ENCODE assay signal across 21 cellular contexts in genomic region chr12:122544537-122544936, GRCh38.
"Had no signal": no experiment of that assay in that cellular context is flagged by ENCODE, and none has a peak within 500 bp of the region (broad histone marks: within the 10 kb centered on the region; RNA-seq: fewer than 3 reads in every experiment).

No MANE protein-coding gene starts in this region.

- DNase-seq: activated CD4-positive, alpha-beta T cell treated with anti-CD3 and anti-CD28 coated beads, Interleukin-2, amount 10 ng/mL, durations not matched to agents 24 days and 14 days; activated CD8-positive, alpha-beta memory T cell treated with anti-CD3 and anti-CD28 coated beads, Interleukin-2, amount 10 ng/mL, durations not matched to agents 7 days and 5 days; activated CD8-positive, alpha-beta T cell treated with anti-CD3 and anti-CD28 coated beads for 36 hours; activated effector memory CD4-positive, alpha-beta T cell treated with anti-CD3 and anti-CD28 coated beads, Interleukin-2, amount 50 U/mL, for 16 hours; activated T-cell treated with anti-CD3 and anti-CD28 coated beads for 4 hours; anterior cingulate cortex; body of pancreas; heart left ventricle; left ventricle myocardium superior; mammary epithelial cell; midbrain; natural killer cell; retina; stimulated activated CD4-positive, alpha-beta T cell treated with anti-CD3 and anti-CD28 coated beads, Interleukin-4, amount 100 ng/mL, for 1 hour; stimulated activated naive CD4-positive, alpha-beta T cell treated with Interleukin-2 at 50 U/mL for 16 hours had no signal

- H3K4me1 ChIP-seq: body of pancreas, heart left ventricle, vagina had no signal

- H3K27me3 ChIP-seq: body of pancreas, heart left ventricle, vagina had no signal

- H3K36me3 Mint-ChIP-seq: type B pancreatic cell had no signal

- H3K27me3 Mint-ChIP-seq: activated CD4-positive, alpha-beta T cell treated with anti-CD3 and anti-CD28 coated beads, Interleukin-2, amount 10 ng/mL, durations not matched to agents 24 days and 14 days; activated CD8-positive, alpha-beta memory T cell treated with anti-CD3 and anti-CD28 coated beads, Interleukin-2, amount 10 ng/mL, durations not matched to agents 7 days and 5 days; activated CD8-positive, alpha-beta T cell treated with anti-CD3 and anti-CD28 coated beads for 36 hours; activated naive CD4-positive, alpha-beta T cell treated with anti-CD3 and anti-CD28 coated beads, Interleukin-2, amount 50 U/mL, for 24 hours; progenitor cell of endocrine pancreas; type B pancreatic cell had no signal

- H3K9me3 ChIP-seq: body of pancreas, heart left ventricle, thoracic aorta, vagina had no signal

- H3K4me3 ChIP-seq: body of pancreas, heart left ventricle, thoracic aorta, vagina had no signal

- H3K4me3 Mint-ChIP-seq: activated CD4-positive, alpha-beta T cell treated with anti-CD3 and anti-CD28 coated beads, Interleukin-2, amount 10 ng/mL, durations not matched to agents 24 days and 14 days; activated CD8-positive, alpha-beta memory T cell treated with anti-CD3 and anti-CD28 coated beads, Interleukin-2, amount 10 ng/mL, durations not matched to agents 7 days and 5 days; activated CD8-positive, alpha-beta T cell treated with anti-CD3 and anti-CD28 coated beads for 36 hours; activated naive CD4-positive, alpha-beta T cell treated with anti-CD3 and anti-CD28 coated beads, Interleukin-2, amount 50 U/mL, for 24 hours; natural killer cell; type B pancreatic cell had no signal

- H3K9me3 Mint-ChIP-seq: activated CD4-positive, alpha-beta T cell treated with anti-CD3 and anti-CD28 coated beads, Interleukin-2, amount 10 ng/mL, durations not matched to agents 24 days and 14 days; activated CD8-positive, alpha-beta T cell treated with anti-CD3 and anti-CD28 coated beads for 36 hours; activated naive CD4-positive, alpha-beta T cell treated with anti-CD3 and anti-CD28 coated beads, Interleukin-2, amount 50 U/mL, for 24 hours; natural killer cell; type B pancreatic cell had no signal

- H3K4me1 Mint-ChIP-seq: activated naive CD4-positive, alpha-beta T cell treated with anti-CD3 and anti-CD28 coated beads, Interleukin-2, amount 50 U/mL, for 24 hours; natural killer cell had no signal

- ATAC-seq: activated CD4-positive, CD25-positive, alpha-beta regulatory T cell treated with anti-CD3 and anti-CD28 coated beads, Interleukin-2, amount 50 U/mL, for 24 hours; activated CD8-positive, alpha-beta memory T cell treated with anti-CD3 and anti-CD28 coated beads, Interleukin-2, amount 10 ng/mL, durations not matched to agents 7 days and 5 days; activated CD8-positive, alpha-beta T cell treated with anti-CD3 and anti-CD28 coated beads for 36 hours; body of pancreas; heart left ventricle; left ventricle myocardium superior; natural killer cell had no signal

- H3K36me3 ChIP-seq: thoracic aorta had no signal

- H3K27ac Mint-ChIP-seq: activated CD8-positive, alpha-beta memory T cell treated with anti-CD3 and anti-CD28 coated beads, Interleukin-2, amount 10 ng/mL, durations not matched to agents 7 days and 5 days; activated CD8-positive, alpha-beta T cell treated with anti-CD3 and anti-CD28 coated beads for 36 hours; activated naive CD4-positive, alpha-beta T cell treated with anti-CD3 and anti-CD28 coated beads, Interleukin-2, amount 50 U/mL, for 24 hours; natural killer cell; progenitor cell of endocrine pancreas; type B pancreatic cell had no signal

- H3K27ac ChIP-seq: body of pancreas, heart left ventricle, thoracic aorta, vagina had no signal
